Comparison of ENCODE assay signal across 1 cellular context in genomic region chr16:70428178-70428998, GRCh38.
A peak's percentile ranks its signal among the peaks of the same experiment; 100 is the strongest.
TF ChIP-seq lines count a peak whose summit lies in the region.

No MANE protein-coding gene starts in this region.

TF ChIP-seq in HEK293, 187 proteins besides CTCF, POLR2A, EP300 and RAD21 (continued from another document):
- TF ChIP-seq ZNF202 (tag by site-specific recombination; IDR thresholded peaks at IDR 0.05; ENCODE audit: borderline replicate concordance) (no peak), ZNF513 (tag by site-specific recombination; IDR thresholded peaks at IDR 0.05) (no peak; the same call in 1 of the 2 replicates), ZSCAN23 (tag by site-specific recombination; IDR thresholded peaks at IDR 0.05) (no peak), ZNF223 (tag by site-specific recombination; IDR thresholded peaks at IDR 0.05) (no peak), SCRT2 (tag by site-specific recombination; IDR thresholded peaks at IDR 0.05) (no peak), ZNF132 (tag by site-specific recombination; IDR thresholded peaks at IDR 0.05; ENCODE audit: borderline replicate concordance) (no peak), ZNF335 (tag by site-specific recombination; conservative IDR thresholded peaks at IDR 0.05) (no peak; the same call in 1 of the 2 replicates), ZBTB21 (tag by site-specific recombination; IDR thresholded peaks at IDR 0.05) (no peak), ZNF571 (tag by site-specific recombination; IDR thresholded peaks at IDR 0.05) (no peak), HIC1 (tag by site-specific recombination; IDR thresholded peaks at IDR 0.05) (no peak), ZNF843 (tag by site-specific recombination; IDR thresholded peaks at IDR 0.05) (peak; percentile 64; the same call in 1 of the 2 replicates), ZNF626 (tag by site-specific recombination; IDR thresholded peaks at IDR 0.05) (no peak), BCL6B (tag by site-specific recombination; IDR thresholded peaks at IDR 0.05) (no peak), ZNF548 (tag by site-specific recombination; IDR thresholded peaks at IDR 0.05) (no peak), ZNF239 (tag by site-specific recombination; IDR thresholded peaks at IDR 0.05) (no peak), ZNF549 (tag by site-specific recombination; IDR thresholded peaks at IDR 0.05) (no peak), ZNF639 (tag by site-specific recombination; IDR thresholded peaks at IDR 0.05) (no peak), IKZF3 (tag by site-specific recombination; IDR thresholded peaks at IDR 0.05) (peak; percentile 76; the same call in 1 of the 2 replicates), ZNF544 (tag by site-specific recombination; IDR thresholded peaks at IDR 0.05) (no peak), KLF9 (tag by site-specific recombination; IDR thresholded peaks at IDR 0.05; ENCODE audit: low read depth) (no peak), SP7 (tag by site-specific recombination; IDR thresholded peaks at IDR 0.05) (peak; percentile 66), ZNF394 (tag by site-specific recombination; IDR thresholded peaks at IDR 0.05; ENCODE audit: borderline replicate concordance) (no peak), ZNF24 (tag by site-specific recombination; IDR thresholded peaks at IDR 0.05) (no peak), MYNN (tag by site-specific recombination; IDR thresholded peaks at IDR 0.05; ENCODE audit: borderline replicate concordance) (no peak), ZNF530 (tag by site-specific recombination; IDR thresholded peaks at IDR 0.05; ENCODE audit: low read depth) (no peak), ZNF362 (tag by site-specific recombination; IDR thresholded peaks at IDR 0.05) (no peak), ZNF37A (tag by site-specific recombination; IDR thresholded peaks at IDR 0.05) (no peak), ZNF140 (tag by site-specific recombination; IDR thresholded peaks at IDR 0.05) (no peak), GLI2 (tag by site-specific recombination; IDR thresholded peaks at IDR 0.05; ENCODE audit: borderline replicate concordance, low read depth) (no peak)
TF ChIP-seq in HEK293: peak in this region for 32.
